23 cellular contexts compared by ENCODE assay signal in the genomic region with DNA sequence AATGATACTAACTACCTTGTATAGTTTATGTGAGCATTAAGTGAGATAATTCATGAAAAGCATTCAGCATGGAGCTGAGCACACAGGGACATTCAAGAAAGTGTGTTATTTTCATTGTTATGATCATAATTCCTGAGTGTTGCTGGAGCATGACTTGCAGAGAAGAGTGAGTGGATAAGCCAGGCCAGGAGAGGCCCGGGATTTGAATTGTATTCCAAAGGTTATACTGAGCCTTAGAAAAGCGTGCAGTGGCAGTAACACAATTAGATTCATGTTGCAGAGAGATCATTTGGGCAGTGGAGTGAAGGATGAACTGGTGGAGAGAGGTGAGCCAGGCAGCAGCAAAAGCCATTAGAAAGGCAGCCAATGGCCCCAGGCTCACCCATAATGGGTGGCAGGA.
"Had no signal": no experiment of that assay in that cellular context is flagged by ENCODE, and none has a peak within 500 bp of the region (broad histone marks: within the 10 kb centered on the region; RNA-seq: fewer than 3 reads in every experiment).

No MANE protein-coding gene starts in this region.

- H3K4me3 Mint-ChIP-seq: activated CD4-positive, alpha-beta memory T cell treated with anti-CD3 and anti-CD28 coated beads for 36 hours; activated CD4-positive, alpha-beta T cell treated with anti-CD3 and anti-CD28 coated beads, Interleukin-2, amount 10 ng/mL, durations not matched to agents 24 days and 14 days; activated T-cell treated with anti-CD3 and anti-CD28 coated beads, Interleukin-2, amount 50 U/mL, for 4 hours; activated T-helper 17 cell treated with anti-CD3 and anti-CD28 coated beads, Interleukin-2, amount 50 U/mL, for 72 hours; nephron progenitor cell; stimulated activated naive B cell treated with anti-CD40 and anti-IgM and Interleukin-4, amounts not matched to agents 10 μg/mL and 1 μg/mL and 100 μg/mL, for 72 hours had no signal

- ATAC-seq: activated T-cell treated with anti-CD3 and anti-CD28 coated beads, Interleukin-2, amount 50 U/mL, for 4 hours; activated T-helper 17 cell treated with anti-CD3 and anti-CD28 coated beads, Interleukin-2, amount 50 U/mL, for 72 hours; heart left ventricle; left ventricle myocardium superior; stimulated activated naive B cell treated with anti-CD40 and anti-IgM and Interleukin-4, amounts not matched to agents 10 μg/mL and 1 μg/mL and 100 μg/mL, for 72 hours had no signal

- DNase-seq: activated CD4-positive, alpha-beta memory T cell treated with anti-CD3 and anti-CD28 coated beads for 36 hours; activated CD4-positive, alpha-beta T cell treated with anti-CD3 and anti-CD28 coated beads, Interleukin-2, amount 10 ng/mL, durations not matched to agents 24 days and 14 days; activated CD4-positive, CD25-positive, alpha-beta regulatory T cell treated with anti-CD3 and anti-CD28 coated beads, Interleukin-2, amount 50 U/mL, for 72 hours; activated gamma-delta T cell treated with Interleukin-2 at 50 U/mL for 16 hours; activated naive CD4-positive, alpha-beta T cell treated with anti-CD3 and anti-CD28 coated beads, Interleukin-2, amount 50 U/mL, for 16 hours; activated T-cell treated with anti-CD3 and anti-CD28 coated beads, Interleukin-2, amount 50 U/mL, for 4 hours; effector CD8-positive, alpha-beta T cell; erythroblast; heart left ventricle; left ventricle myocardium superior; nephron progenitor cell; ovary; retina; stimulated activated CD4-positive, alpha-beta T cell treated with anti-CD3 and anti-CD28 coated beads, Interleukin-15, amount 100 ng/mL, for 24 hours; stimulated activated CD4-positive, alpha-beta T cell treated with anti-CD3 and anti-CD28 coated beads, Interleukin-2, amount 100 ng/mL, for 24 hours; stimulated activated naive B cell treated with anti-CD40 and anti-IgM and Interleukin-4, amounts not matched to agents 10 μg/mL and 1 μg/mL and 100 μg/mL, for 72 hours; stomach; T-helper 2 cell; upper lobe of left lung had no signal

- H3K9me3 Mint-ChIP-seq: activated CD4-positive, alpha-beta memory T cell treated with anti-CD3 and anti-CD28 coated beads for 36 hours; activated CD4-positive, alpha-beta T cell treated with anti-CD3 and anti-CD28 coated beads, Interleukin-2, amount 10 ng/mL, durations not matched to agents 24 days and 14 days; activated T-cell treated with anti-CD3 and anti-CD28 coated beads, Interleukin-2, amount 50 U/mL, for 4 hours; activated T-helper 17 cell treated with anti-CD3 and anti-CD28 coated beads, Interleukin-2, amount 50 U/mL, for 72 hours; stimulated activated naive B cell treated with anti-CD40 and anti-IgM and Interleukin-4, amounts not matched to agents 10 μg/mL and 1 μg/mL and 100 μg/mL, for 72 hours had no signal

- H3K4me1 Mint-ChIP-seq: activated CD4-positive, alpha-beta T cell treated with anti-CD3 and anti-CD28 coated beads, Interleukin-2, amount 10 ng/mL, durations not matched to agents 24 days and 14 days; activated T-helper 17 cell treated with anti-CD3 and anti-CD28 coated beads, Interleukin-2, amount 50 U/mL, for 72 hours had no signal

- FAIRE-seq: colon, endometrium had no signal

- H3K36me3 Mint-ChIP-seq: activated CD4-positive, alpha-beta memory T cell treated with anti-CD3 and anti-CD28 coated beads for 36 hours; stimulated activated naive B cell treated with anti-CD40 and anti-IgM and Interleukin-4, amounts not matched to agents 10 μg/mL and 1 μg/mL and 100 μg/mL, for 72 hours had no signal

- H3K27ac Mint-ChIP-seq: activated CD4-positive, alpha-beta memory T cell treated with anti-CD3 and anti-CD28 coated beads for 36 hours; activated CD4-positive, alpha-beta T cell treated with anti-CD3 and anti-CD28 coated beads, Interleukin-2, amount 10 ng/mL, durations not matched to agents 24 days and 14 days; activated T-helper 17 cell treated with anti-CD3 and anti-CD28 coated beads, Interleukin-2, amount 50 U/mL, for 72 hours; nephron progenitor cell; progenitor cell of endocrine pancreas; stimulated activated naive B cell treated with anti-CD40 and anti-IgM and Interleukin-4, amounts not matched to agents 10 μg/mL and 1 μg/mL and 100 μg/mL, for 72 hours had no signal
